Comparison of ENCODE assay signal across 22 cellular contexts in genomic region chr17:44320066-44320465, GRCh38. TPM values are rescaled to one million over a fixed set of nuclear protein-coding genes. Genes with fewer than 3 reads are reported as not detected.
DNase-seq lines count a peak whose midpoint lies in the region; ATAC-seq and TF ChIP-seq lines count a peak whose summit lies in the region.
"Had no signal": no experiment of that assay in that cellular context is flagged by ENCODE, and none has a peak within 500 bp of the region (broad histone marks: within the 10 kb centered on the region; RNA-seq: fewer than 3 reads in every experiment).

No MANE protein-coding gene starts in this region.

- no peak for TF ChIP-seq POLR2A in suprapubic skin (IDR thresholded peaks at IDR 0.05)

- H3K4me3 Mint-ChIP-seq in natural killer cell treated with Interleukin-12 subunit alpha and Interleukin-12 subunit beta and Interleukin-15 and Interleukin-18, amount 100 ng/mL, for 72 hours: no peak overlapping the region
- no peak overlapping the region for H3K4me3 Mint-ChIP-seq in natural killer cell
- H3K4me3 Mint-ChIP-seq: B cell; CD8-positive, alpha-beta T cell; GM23338 had no signal

- peaks cover 21% of the 10 kb centered on the region for H4K20me1 ChIP-seq in osteoblast (ENCODE audit: insufficient read depth, low read length)

- CTCF ChIA-PET in RWPE1 (lab: Yijun Ruan, JAX): no interaction called here

- no peak overlapping the region for H3K27ac Mint-ChIP-seq in natural killer cell treated with Interleukin-12 subunit alpha and Interleukin-12 subunit beta and Interleukin-15 and Interleukin-18, amount 100 ng/mL, for 72 hours
- no peak overlapping the region for H3K27ac Mint-ChIP-seq in natural killer cell
- H3K27ac Mint-ChIP-seq: B cell; CD8-positive, alpha-beta T cell; GM23338 had no signal

- H3K27me3 ChIP-seq in osteoblast (ENCODE audit: insufficient read depth, low read length): peaks cover 26% of the 10 kb centered on the region
- H3K27me3 ChIP-seq in suprapubic skin: peaks cover 24% of the 10 kb centered on the region
- H3K27me3 ChIP-seq in dorsolateral prefrontal cortex: no peaks in the 10 kb centered on the region

- peak; percentile 51 for DNase-seq in natural killer cell treated with Interleukin-12 subunit alpha and Interleukin-12 subunit beta and Interleukin-15 and Interleukin-18, amount 100 ng/mL, for 72 hours (ENCODE audit: low spot score)
- no peak for DNase-seq in natural killer cell
- no peak for DNase-seq in RWPE1 (ENCODE audit: low spot score)
- DNase-seq in osteoblast (ENCODE audit: insufficient read length, low spot score, missing footprints): peak; percentile 70
- no peak for DNase-seq in suprapubic skin (ENCODE audit: low spot score in 2 of 2)
- DNase-seq in dorsolateral prefrontal cortex: no peak
- DNase-seq: 8988T; Calu3; CD8-positive, alpha-beta T cell; DMS 273 treated with DMSO at 0.1 percent for 48 hours; DMS53; DND-41; EL; IMR-90; KG1 had no signal

- peaks cover 16 to 22% of the 10 kb centered on the region in 2 donors for H3K27me3 Mint-ChIP-seq in natural killer cell treated with Interleukin-12 subunit alpha and Interleukin-12 subunit beta and Interleukin-15 and Interleukin-18, amount 100 ng/mL, for 72 hours
- peaks cover 19 to 21% of the 10 kb centered on the region in 2 donors for H3K27me3 Mint-ChIP-seq in natural killer cell (ENCODE audit: low read depth in 2 of 2)

- H3K9me3 Mint-ChIP-seq in natural killer cell treated with Interleukin-12 subunit alpha and Interleukin-12 subunit beta and Interleukin-15 and Interleukin-18, amount 100 ng/mL, for 72 hours: no peaks in the 10 kb centered on the region
- no peaks in the 10 kb centered on the region for H3K9me3 Mint-ChIP-seq in natural killer cell
- H3K9me3 Mint-ChIP-seq: CD8-positive, alpha-beta T cell; GM23338 had no signal

- no peak for TF ChIP-seq EP300 in suprapubic skin (IDR thresholded peaks at IDR 0.05)

- intact Hi-C loops in natural killer cell (cut with micrococcal nuclease): no loop called here
- intact Hi-C loops in dorsolateral prefrontal cortex (cut with DNase I): no loop called here

- H3K27ac ChIP-seq in RWPE1 (peak overlapping the region; percentile 26), osteoblast (ENCODE audit: low read depth, low read length) (no peak overlapping the region), suprapubic skin (no peak overlapping the region), dorsolateral prefrontal cortex (no peak overlapping the region)
- H3K27ac ChIP-seq: BLaER1 treated with 17β-estradiol and CSF1 and Interleukin-3, amounts not matched to agents 10 nM and 100 nM had no signal

- H3K36me3 ChIP-seq in osteoblast (ENCODE audit: insufficient read depth, low read length) (peaks cover 15% of the 10 kb centered on the region), suprapubic skin (peaks cover 39% of the 10 kb centered on the region)

- H3K4me1 Mint-ChIP-seq in natural killer cell treated with Interleukin-12 subunit alpha and Interleukin-12 subunit beta and Interleukin-15 and Interleukin-18, amount 100 ng/mL, for 72 hours (ENCODE audit: low read depth in 2 of 2): peaks cover 21 to 22% of the 10 kb centered on the region in 2 donors
- peaks cover 12 to 27% of the 10 kb centered on the region in 2 donors for H3K4me1 Mint-ChIP-seq in natural killer cell

- H3K4me1 ChIP-seq in osteoblast (ENCODE audit: insufficient read depth, low read length) (no peaks in the 10 kb centered on the region), suprapubic skin (peaks cover 36% of the 10 kb centered on the region)

- no peak overlapping the region for H3K4me2 ChIP-seq in osteoblast (ENCODE audit: insufficient read depth, low read length)
- H3K4me2 ChIP-seq: BLaER1 treated with 17β-estradiol and CSF1 and Interleukin-3, amounts not matched to agents 10 nM and 100 nM; GM23338 had no signal

- TF ChIP-seq CTCF in natural killer cell (IDR thresholded peaks at IDR 0.05) (no peak), RWPE1 (conservative IDR thresholded peaks at IDR 0.05; ENCODE audit: low read depth) (no peak), osteoblast (IDR thresholded peaks at IDR 0.05; ENCODE audit: extremely low read depth, low read depth, low read length) (no peak), suprapubic skin (IDR thresholded peaks at IDR 0.05) (no peak), dorsolateral prefrontal cortex (IDR thresholded peaks at IDR 0.05 in 54 of 56, conservative IDR thresholded peaks at IDR 0.05 in 2 of 56; ENCODE audit: low read depth in 1 of 56, partially characterized antibody in 56 of 56) (no peak)

- H2AFZ ChIP-seq in osteoblast (ENCODE audit: low read length): no peak overlapping the region
- H2AFZ ChIP-seq: GM23338 had no signal

- peaks cover 15% of the 10 kb centered on the region for H3K79me2 ChIP-seq in osteoblast (ENCODE audit: insufficient read depth, low read length)

- H3K9me3 ChIP-seq in osteoblast (ENCODE audit: low read depth, low read length) (no peaks in the 10 kb centered on the region), suprapubic skin (no peaks in the 10 kb centered on the region)

- H3K36me3 Mint-ChIP-seq in natural killer cell treated with Interleukin-12 subunit alpha and Interleukin-12 subunit beta and Interleukin-15 and Interleukin-18, amount 100 ng/mL, for 72 hours: peaks cover 4% of the 10 kb centered on the region
- no peaks in the 10 kb centered on the region for H3K36me3 Mint-ChIP-seq in natural killer cell

- POLR2A ChIA-PET in RWPE1 (lab: Yijun Ruan, JAX; ENCODE audit: low non-redundant PET): interaction anchor here (0.6 kb wide), 1 partner anchor 832 kb away, joined by 3 read pairs; no protein-coding TSS in a partner anchor

- 85% methylated on average over 4 of the region's 18 CpGs for WGBS in suprapubic skin

- H3K4me3 ChIP-seq in osteoblast (ENCODE audit: insufficient read depth, low read length) (no peak overlapping the region), suprapubic skin (no peak overlapping the region), dorsolateral prefrontal cortex (no peak overlapping the region)
- H3K4me3 ChIP-seq: BLaER1 treated with 17β-estradiol and CSF1 and Interleukin-3, amounts not matched to agents 10 nM and 100 nM; GM23338 had no signal

- no peak for ATAC-seq in natural killer cell treated with Interleukin-12 subunit alpha and Interleukin-12 subunit beta and Interleukin-15 and Interleukin-18, amount 100 ng/mL, for 72 hours
- ATAC-seq in natural killer cell (no peak), GM18511 (IDR thresholded peaks at IDR 0.05; ENCODE audit: unreplicated experiment) (no peak)
- ATAC-seq: CD8-positive, alpha-beta T cell; GM23338 had no signal

RNA-seq across cellular contexts. Expression of gene SLC25A39, which starts 4.6 kb away (rescaled TPM):
- total RNA-seq in natural killer cell treated with Interleukin-12 subunit alpha and Interleukin-12 subunit beta and Interleukin-15 and Interleukin-18, amount 100 ng/mL, for 72 hours: 100 to 1,000 TPM; 121 to 192 TPM
- total RNA-seq in natural killer cell (100 to 1,000 TPM in 1 of 3 donors, 10 to 100 TPM in 2; 82.4 to 105 (median 97.9) TPM), osteoblast (60.1 and 60.7 TPM in 2 replicates), suprapubic skin (100 to 1,000 TPM in 3 of 4 donors, 10 to 100 TPM in 1; 94.9 to 132 (median 111) TPM), dorsolateral prefrontal cortex (100 to 1,000 TPM in 1 of 120 experiments, 10 to 100 TPM in 119; 42.3 to 102 (median 61.2) TPM)

RNA-seq across cellular contexts. Expression of gene RUNDC3A, which starts 11.7 kb away (rescaled TPM):
- under 1 TPM in 1 of 2 donors, not detected in 1; 0.48 TPM for total RNA-seq in natural killer cell treated with Interleukin-12 subunit alpha and Interleukin-12 subunit beta and Interleukin-15 and Interleukin-18, amount 100 ng/mL, for 72 hours
- total RNA-seq in natural killer cell: under 1 TPM in 2 of 3 donors, not detected in 1; 0.31 to 0.48 TPM
- total RNA-seq in osteoblast: under 0.01 TPM in 1 of 2 replicates, not detected in the other
- 10 to 100 TPM; 12.6 to 22.0 (median 14.7) TPM for total RNA-seq in suprapubic skin
- total RNA-seq in dorsolateral prefrontal cortex: 100 to 1,000 TPM; 123 to 489 (median 370) TPM
- total RNA-seq: B cell had no signal

RNA-seq across cellular contexts. Expression of gene GRN, which starts 25.0 kb away (rescaled TPM):
- total RNA-seq in natural killer cell treated with Interleukin-12 subunit alpha and Interleukin-12 subunit beta and Interleukin-15 and Interleukin-18, amount 100 ng/mL, for 72 hours: 10 to 100 TPM; 49.5 to 57.3 TPM
- total RNA-seq in natural killer cell (10 to 100 TPM; 42.4 to 69.8 (median 55.6) TPM), osteoblast (382 and 390 TPM in 2 replicates), suprapubic skin (100 to 1,000 TPM; 294 to 451 (median 340) TPM), dorsolateral prefrontal cortex (100 to 1,000 TPM in 7 of 120 experiments, 10 to 100 TPM in 113; 42.3 to 110 (median 70.1) TPM)

RNA-seq across cellular contexts. Expression of gene FAM171A2, which starts 43.6 kb away (rescaled TPM):
- under 1 TPM in 1 of 2 donors, not detected in 1; 0.25 TPM for total RNA-seq in natural killer cell treated with Interleukin-12 subunit alpha and Interleukin-12 subunit beta and Interleukin-15 and Interleukin-18, amount 100 ng/mL, for 72 hours
- total RNA-seq in natural killer cell: under 1 TPM; 0.20 to 0.43 (median 0.24) TPM
- total RNA-seq in osteoblast: 3.5 and 4.3 TPM in 2 replicates
- 1 to 10 TPM; 1.2 to 2.6 (median 1.5) TPM for total RNA-seq in suprapubic skin
- 10 to 100 TPM; 17.3 to 81.0 (median 52.3) TPM for total RNA-seq in dorsolateral prefrontal cortex

RNA-seq across cellular contexts. Expression of gene SLC4A1, which starts 52.1 kb away (rescaled TPM):
- not detected for total RNA-seq in natural killer cell treated with Interleukin-12 subunit alpha and Interleukin-12 subunit beta and Interleukin-15 and Interleukin-18, amount 100 ng/mL, for 72 hours
- not detected for total RNA-seq in natural killer cell
- under 0.01 TPM in 1 of 2 replicates, not detected in the other for total RNA-seq in osteoblast
- total RNA-seq in suprapubic skin: under 1 TPM in 3 of 4 donors, not detected in 1; 0.08 to 0.17 (median 0.10) TPM
- 1 to 10 TPM in 33 of 120 experiments, under 1 TPM in 62, not detected in 25; 0.08 to 6.2 (median 0.68) TPM for total RNA-seq in dorsolateral prefrontal cortex
- total RNA-seq: A673; Calu3; CD8-positive, alpha-beta T cell; G401; GM23338; HT-29; IMR-90 had no signal

Comparison
In these comparisons a context has a peak if more than half of its experiments do, and no peak if none do; other contexts are left out.
1. DNase-seq: peak in natural killer cell treated with Interleukin-12 subunit alpha and Interleukin-12 subunit beta and Interleukin-15 and Interleukin-18, amount 100 ng/mL, for 72 hours (single experiment) and osteoblast (single experiment); none in natural killer cell (single experiment), RWPE1 (single experiment), suprapubic skin (0 of 2) and dorsolateral prefrontal cortex (0 of 10).
2. RNA of gene RUNDC3A, which starts 11.7 kb away (total RNA-seq): 123 to 489 TPM in dorsolateral prefrontal cortex and 12.6 to 22.0 TPM in suprapubic skin; 0.48 TPM in natural killer cell treated with Interleukin-12 subunit alpha and Interleukin-12 subunit beta and Interleukin-15 and Interleukin-18, amount 100 ng/mL, for 72 hours, 0.31 to 0.48 TPM in natural killer cell and under 0.01 TPM in osteoblast; every median in the first group is over 4 times any median in the second.